ENCODE assay signal across 1 cellular context in the genomic region with DNA sequence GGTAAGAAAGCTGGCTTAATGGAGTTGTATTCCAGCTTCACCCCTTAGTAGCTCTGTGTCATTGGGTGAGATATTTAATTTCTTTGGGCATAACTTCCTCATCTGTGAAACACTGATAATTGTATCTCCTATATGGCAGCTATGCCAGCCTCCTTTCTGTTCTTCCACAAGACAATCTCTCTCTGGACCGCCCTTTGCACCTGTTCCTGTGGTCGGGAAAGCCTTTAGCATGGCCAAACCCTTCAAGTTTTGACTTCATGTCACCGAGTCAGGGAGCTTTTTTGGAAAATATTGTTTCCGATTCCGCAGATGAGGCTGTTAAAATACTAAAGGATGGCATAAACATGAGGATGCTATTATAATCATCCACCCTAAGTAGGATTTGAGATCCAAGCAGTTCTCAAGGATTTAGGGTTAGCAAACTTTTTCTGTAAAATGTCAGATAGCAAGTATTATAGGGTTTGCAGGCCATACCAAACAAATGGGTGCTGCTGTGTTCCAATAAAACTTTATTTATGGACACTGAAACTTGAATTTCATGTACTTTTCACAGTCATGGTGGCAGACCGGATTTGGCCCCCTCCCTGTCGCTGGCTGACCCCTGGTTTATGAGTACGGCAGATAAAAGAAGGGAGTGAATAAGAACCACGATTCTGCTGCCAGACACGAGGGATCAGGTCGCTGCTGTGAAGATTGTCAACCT.
TF ChIP-seq lines count a peak whose summit lies in the region.

No MANE protein-coding gene starts in this region.

TF ChIP-seq in H1, 55 proteins besides CTCF, POLR2A, EP300 and RAD21 (continued from another document):
- TF ChIP-seq ZNF274 (IDR thresholded peaks at IDR 0.05; ENCODE audit: borderline replicate concordance, extremely low read depth, low read length) (no peak), YY1 (IDR thresholded peaks at IDR 0.05; ENCODE audit: low read depth, low read length) (no peak), CBX5 (IDR thresholded peaks at IDR 0.05; ENCODE audit: low read depth, low read length) (no peak)
